1 cellular context compared by ENCODE assay signal in genomic region chr3:4828279-4829030, GRCh38.
TF ChIP-seq lines count a peak whose summit lies in the region.

No MANE protein-coding gene starts in this region.

TF ChIP-seq in K562, 482 proteins besides CTCF, POLR2A, EP300 and RAD21 (continued from another document and continues in another):
- TF ChIP-seq RREB1 (CRISPR knock-in tag; IDR thresholded peaks at IDR 0.05) (peak; percentile 63; the same call in 1 of the 2 replicates), ZNF584 (CRISPR knock-in tag; IDR thresholded peaks at IDR 0.05; ENCODE audit: low read depth) (peak; percentile 80), GTF2A2 (tag; IDR thresholded peaks at IDR 0.05) (0 out of 2 replicates have a peak, but pooled peaks have one; percentile 33), BACH1 (tag; IDR thresholded peaks at IDR 0.05) (peak; percentile 74), MTA2 (IDR thresholded peaks at IDR 0.05; ENCODE audit: low read depth) (no peak), SOX6 (IDR thresholded peaks at IDR 0.05) (peak; percentile 7; the same call in 1 of the 2 replicates), ZNF175 (CRISPR knock-in tag; IDR thresholded peaks at IDR 0.05; ENCODE audit: low read depth) (peak; percentile 80), NFATC3 (IDR thresholded peaks at IDR 0.05) (no peak), CREB1 (IDR thresholded peaks at IDR 0.05) (no peak), CREB1 (CRISPR knock-in tag; IDR thresholded peaks at IDR 0.05) (no peak), KDM1A (IDR thresholded peaks at IDR 0.05) (peak in 1 of 2 experiments; percentile 7; a peak in 1 of 4 replicates), CTBP1 (IDR thresholded peaks at IDR 0.05; ENCODE audit: borderline replicate concordance) (peak; percentile 73), GABPB1 (CRISPR knock-in tag; IDR thresholded peaks at IDR 0.05) (no peak), ZNF655 (CRISPR knock-in tag; IDR thresholded peaks at IDR 0.05) (no peak), KLF6 (CRISPR knock-in tag; IDR thresholded peaks at IDR 0.05; ENCODE audit: borderline replicate concordance) (peak; percentile 61; the same call in 1 of the 2 replicates), DMBX1 (CRISPR knock-in tag; IDR thresholded peaks at IDR 0.05; ENCODE audit: borderline replicate concordance) (peak; percentile 88; the same call in 1 of the 2 replicates), ADNP (tag; IDR thresholded peaks at IDR 0.05) (no peak), RBM17 (IDR thresholded peaks at IDR 0.05; ENCODE audit: borderline replicate concordance, low read depth, low read length) (no peak), XRCC3 (IDR thresholded peaks at IDR 0.05) (no peak), ETV1 (tag; conservative IDR thresholded peaks at IDR 0.05; ENCODE audit: low read depth) (no peak)
- TF ChIP-seq, protein P1, sequence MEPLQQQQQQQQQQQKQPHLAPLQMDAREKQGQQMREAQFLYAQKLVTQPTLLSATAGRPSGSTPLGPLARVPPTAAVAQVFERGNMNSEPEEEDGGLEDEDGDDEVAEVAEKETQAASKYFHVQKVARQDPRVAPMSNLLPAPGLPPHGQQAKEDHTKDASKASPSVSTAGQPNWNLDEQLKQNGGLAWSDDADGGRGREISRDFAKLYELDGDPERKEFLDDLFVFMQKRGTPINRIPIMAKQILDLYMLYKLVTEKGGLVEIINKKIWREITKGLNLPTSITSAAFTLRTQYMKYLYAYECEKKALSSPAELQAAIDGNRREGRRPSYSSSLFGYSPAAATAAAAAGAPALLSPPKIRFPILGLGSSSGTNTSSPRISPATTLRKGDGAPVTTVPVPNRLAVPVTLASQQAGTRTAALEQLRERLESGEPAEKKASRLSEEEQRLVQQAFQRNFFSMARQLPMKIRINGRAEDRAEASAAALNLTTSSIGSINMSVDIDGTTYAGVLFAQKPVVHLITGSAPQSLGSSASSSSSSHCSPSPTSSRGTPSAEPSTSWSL (CRISPR knock-in tag; IDR thresholded peaks at IDR 0.05; ENCODE audit: borderline replicate concordance): no peak
- TF ChIP-seq, protein P2, sequence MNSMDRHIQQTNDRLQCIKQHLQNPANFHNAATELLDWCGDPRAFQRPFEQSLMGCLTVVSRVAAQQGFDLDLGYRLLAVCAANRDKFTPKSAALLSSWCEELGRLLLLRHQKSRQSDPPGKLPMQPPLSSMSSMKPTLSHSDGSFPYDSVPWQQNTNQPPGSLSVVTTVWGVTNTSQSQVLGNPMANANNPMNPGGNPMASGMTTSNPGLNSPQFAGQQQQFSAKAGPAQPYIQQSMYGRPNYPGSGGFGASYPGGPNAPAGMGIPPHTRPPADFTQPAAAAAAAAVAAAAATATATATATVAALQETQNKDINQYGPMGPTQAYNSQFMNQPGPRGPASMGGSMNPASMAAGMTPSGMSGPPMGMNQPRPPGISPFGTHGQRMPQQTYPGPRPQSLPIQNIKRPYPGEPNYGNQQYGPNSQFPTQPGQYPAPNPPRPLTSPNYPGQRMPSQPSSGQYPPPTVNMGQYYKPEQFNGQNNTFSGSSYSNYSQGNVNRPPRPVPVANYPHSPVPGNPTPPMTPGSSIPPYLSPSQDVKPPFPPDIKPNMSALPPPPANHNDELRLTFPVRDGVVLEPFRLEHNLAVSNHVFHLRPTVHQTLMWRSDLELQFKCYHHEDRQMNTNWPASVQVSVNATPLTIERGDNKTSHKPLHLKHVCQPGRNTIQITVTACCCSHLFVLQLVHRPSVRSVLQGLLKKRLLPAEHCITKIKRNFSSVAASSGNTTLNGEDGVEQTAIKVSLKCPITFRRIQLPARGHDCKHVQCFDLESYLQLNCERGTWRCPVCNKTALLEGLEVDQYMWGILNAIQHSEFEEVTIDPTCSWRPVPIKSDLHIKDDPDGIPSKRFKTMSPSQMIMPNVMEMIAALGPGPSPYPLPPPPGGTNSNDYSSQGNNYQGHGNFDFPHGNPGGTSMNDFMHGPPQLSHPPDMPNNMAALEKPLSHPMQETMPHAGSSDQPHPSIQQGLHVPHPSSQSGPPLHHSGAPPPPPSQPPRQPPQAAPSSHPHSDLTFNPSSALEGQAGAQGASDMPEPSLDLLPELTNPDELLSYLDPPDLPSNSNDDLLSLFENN (IDR thresholded peaks at IDR 0.05; ENCODE audit: low read depth in 2 of 2, low read length in 2 of 2): no peak
- TF ChIP-seq, protein P3, sequence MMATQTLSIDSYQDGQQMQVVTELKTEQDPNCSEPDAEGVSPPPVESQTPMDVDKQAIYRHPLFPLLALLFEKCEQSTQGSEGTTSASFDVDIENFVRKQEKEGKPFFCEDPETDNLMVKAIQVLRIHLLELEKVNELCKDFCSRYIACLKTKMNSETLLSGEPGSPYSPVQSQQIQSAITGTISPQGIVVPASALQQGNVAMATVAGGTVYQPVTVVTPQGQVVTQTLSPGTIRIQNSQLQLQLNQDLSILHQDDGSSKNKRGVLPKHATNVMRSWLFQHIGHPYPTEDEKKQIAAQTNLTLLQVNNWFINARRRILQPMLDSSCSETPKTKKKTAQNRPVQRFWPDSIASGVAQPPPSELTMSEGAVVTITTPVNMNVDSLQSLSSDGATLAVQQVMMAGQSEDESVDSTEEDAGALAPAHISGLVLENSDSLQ (IDR thresholded peaks at IDR 0.05): peak; percentile 80
- TF ChIP-seq, protein P4, sequence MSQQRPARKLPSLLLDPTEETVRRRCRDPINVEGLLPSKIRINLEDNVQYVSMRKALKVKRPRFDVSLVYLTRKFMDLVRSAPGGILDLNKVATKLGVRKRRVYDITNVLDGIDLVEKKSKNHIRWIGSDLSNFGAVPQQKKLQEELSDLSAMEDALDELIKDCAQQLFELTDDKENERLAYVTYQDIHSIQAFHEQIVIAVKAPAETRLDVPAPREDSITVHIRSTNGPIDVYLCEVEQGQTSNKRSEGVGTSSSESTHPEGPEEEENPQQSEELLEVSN (IDR thresholded peaks at IDR 0.05; ENCODE audit: borderline replicate concordance in 1 of 2, extremely low read depth in 1 of 2, insufficient read depth in 1 of 2, insufficient read length in 1 of 2, low read depth in 1 of 2, low read length in 1 of 2, poor library complexity in 1 of 2, severe bottlenecking in 1 of 2): no peak
- TF ChIP-seq, protein P5, sequence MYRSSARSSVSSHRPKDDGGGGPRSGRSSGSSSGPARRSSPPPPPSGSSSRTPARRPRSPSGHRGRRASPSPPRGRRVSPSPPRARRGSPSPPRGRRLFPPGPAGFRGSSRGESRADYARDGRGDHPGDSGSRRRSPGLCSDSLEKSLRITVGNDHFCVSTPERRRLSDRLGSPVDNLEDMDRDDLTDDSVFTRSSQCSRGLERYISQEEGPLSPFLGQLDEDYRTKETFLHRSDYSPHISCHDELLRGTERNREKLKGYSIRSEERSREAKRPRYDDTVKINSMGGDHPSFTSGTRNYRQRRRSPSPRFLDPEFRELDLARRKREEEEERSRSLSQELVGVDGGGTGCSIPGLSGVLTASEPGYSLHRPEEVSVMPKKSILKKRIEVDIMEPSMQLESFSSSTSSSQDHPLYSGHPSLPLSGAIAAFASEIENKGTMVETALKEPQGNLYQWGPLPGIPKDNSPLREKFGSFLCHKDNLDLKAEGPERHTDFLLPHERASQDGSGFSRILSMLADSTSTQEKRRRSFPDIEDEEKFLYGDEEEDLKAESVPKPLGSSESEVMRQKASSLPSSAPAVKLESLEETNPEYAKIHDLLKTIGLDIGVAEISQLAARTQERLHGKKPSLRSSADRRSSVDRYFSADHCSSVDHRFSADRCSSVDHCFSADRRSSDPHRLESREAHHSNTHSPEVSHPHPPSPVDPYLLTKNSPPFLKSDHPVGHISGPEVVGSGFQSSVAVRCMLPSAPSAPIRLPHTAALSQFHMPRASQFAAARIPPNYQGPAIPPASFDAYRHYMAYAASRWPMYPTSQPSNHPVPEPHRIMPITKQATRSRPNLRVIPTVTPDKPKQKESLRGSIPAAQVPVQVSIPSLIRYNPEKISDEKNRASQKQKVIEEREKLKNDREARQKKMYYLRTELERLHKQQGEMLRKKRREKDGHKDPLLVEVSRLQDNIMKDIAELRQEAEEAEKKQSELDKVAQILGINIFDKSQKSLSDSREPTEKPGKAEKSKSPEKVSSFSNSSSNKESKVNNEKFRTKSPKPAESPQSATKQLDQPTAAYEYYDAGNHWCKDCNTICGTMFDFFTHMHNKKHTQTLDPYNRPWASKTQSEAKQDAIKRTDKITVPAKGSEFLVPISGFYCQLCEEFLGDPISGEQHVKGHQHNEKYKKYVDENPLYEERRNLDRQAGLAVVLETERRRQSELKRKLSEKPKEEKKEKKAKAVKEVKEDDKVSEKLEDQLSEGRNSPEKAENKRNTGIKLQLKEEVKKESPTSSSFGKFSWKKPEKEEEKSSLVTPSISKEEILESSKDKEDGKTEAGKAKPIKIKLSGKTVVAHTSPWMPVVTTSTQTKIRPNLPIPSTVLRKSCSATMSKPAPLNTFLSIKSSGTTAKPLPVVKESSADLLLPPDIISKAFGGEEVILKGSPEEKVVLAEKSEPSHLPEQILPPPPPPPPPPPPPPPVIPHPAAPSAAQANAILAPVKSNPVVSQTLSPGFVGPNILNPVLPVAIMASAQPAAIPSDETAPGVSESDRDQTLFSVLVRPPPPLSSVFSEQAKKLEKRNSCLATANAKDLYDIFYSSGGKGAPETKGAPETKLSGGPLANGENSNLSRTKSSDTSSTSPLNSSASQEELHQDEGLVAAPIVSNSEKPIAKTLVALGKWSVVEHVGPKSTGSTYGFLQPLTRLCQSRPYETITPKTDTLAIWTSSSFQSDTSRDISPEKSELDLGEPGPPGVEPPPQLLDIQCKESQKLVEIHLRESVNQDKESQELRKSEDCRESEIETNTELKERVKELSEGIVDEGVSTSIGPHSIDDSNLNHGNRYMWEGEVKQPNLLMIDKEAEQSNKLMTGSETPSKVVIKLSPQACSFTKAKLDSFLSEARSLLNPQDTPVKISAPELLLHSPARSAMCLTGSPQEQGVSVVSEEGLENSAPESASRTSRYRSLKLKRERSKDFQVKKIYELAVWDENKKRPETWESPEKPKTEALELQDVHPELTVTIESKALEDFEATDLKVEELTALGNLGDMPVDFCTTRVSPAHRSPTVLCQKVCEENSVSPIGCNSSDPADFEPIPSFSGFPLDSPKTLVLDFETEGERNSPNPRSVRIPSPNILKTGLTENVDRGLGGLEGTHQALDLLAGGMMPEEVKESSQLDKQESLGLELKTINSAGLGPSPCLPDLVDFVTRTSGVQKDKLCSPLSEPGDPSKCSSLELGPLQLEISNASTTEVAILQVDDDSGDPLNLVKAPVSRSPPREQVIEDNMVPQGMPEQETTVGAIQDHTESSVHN (IDR thresholded peaks at IDR 0.05; ENCODE audit: borderline replicate concordance in 1 of 2, low read depth in 1 of 2): peak in 1 of 2 experiments; percentile 41; a peak in 1 of 4 replicates
- TF ChIP-seq, protein P6, sequence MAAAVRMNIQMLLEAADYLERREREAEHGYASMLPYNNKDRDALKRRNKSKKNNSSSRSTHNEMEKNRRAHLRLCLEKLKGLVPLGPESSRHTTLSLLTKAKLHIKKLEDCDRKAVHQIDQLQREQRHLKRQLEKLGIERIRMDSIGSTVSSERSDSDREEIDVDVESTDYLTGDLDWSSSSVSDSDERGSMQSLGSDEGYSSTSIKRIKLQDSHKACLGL (CRISPR knock-in tag; IDR thresholded peaks at IDR 0.05; ENCODE audit: borderline replicate concordance, poor library complexity, severe bottlenecking): no peak
